In genomic region chr19:53467138-53467502, GRCh38 we compare ENCODE assay signal across 8 cellular contexts. TPM values are rescaled to one million over a fixed set of nuclear protein-coding genes. Genes with fewer than 3 reads are reported as not detected.
DNase-seq lines count a peak whose midpoint lies in the region; ATAC-seq and TF ChIP-seq lines count a peak whose summit lies in the region.

No MANE protein-coding gene starts in this region.

- ATAC-seq in GM18517 (IDR thresholded peaks at IDR 0.05; ENCODE audit: unreplicated experiment) (peak; percentile 16), HG03354 (IDR thresholded peaks at IDR 0.05; ENCODE audit: poor library complexity, severe bottlenecking, unreplicated experiment) (peak; percentile 30), left lobe of liver (peak; percentile 7)

- no peak for TF ChIP-seq POLR2A in testis (IDR thresholded peaks at IDR 0.05)

- peaks cover 5% of the 10 kb centered on the region for H3K4me1 ChIP-seq in testis

- no peaks in the 10 kb centered on the region for H3K27me3 ChIP-seq in testis

- no peaks in the 10 kb centered on the region for H3K36me3 ChIP-seq in testis (ENCODE audit: low read depth, missing control alignments)

- no peaks in the 10 kb centered on the region for H3K9me3 ChIP-seq in testis

- H3K27ac ChIP-seq in testis, result no peak overlapping the region

- WGBS in testis, 2 donors, result 0 to 1% methylated on average over 18 of the region's 18 CpGs

- no peak for TF ChIP-seq CTCF in astrocyte of the cerebellum (IDR thresholded peaks at IDR 0.05; ENCODE audit: low read depth, low read length, missing control alignments)
- TF ChIP-seq CTCF in testis (IDR thresholded peaks at IDR 0.05), result no peak

- intact Hi-C loops in testis (cut with DNase I; ENCODE audit: low total_unique reads), result no loop called here

- H3K4me3 ChIP-seq in astrocyte of the cerebellum (ENCODE audit: low read depth, low read length) (peak overlapping the region; percentile 64), testis (peak overlapping the region; percentile 72 to 77)

- DNase-seq in astrocyte of the cerebellum (ENCODE audit: low read depth), result no peak
- peak; percentile 45 for DNase-seq in left lobe of liver (ENCODE audit: low spot score)
- peak; percentile 28 for DNase-seq in testis
- DNase-seq in kidney tubule cell (ENCODE audit: low spot score), result no peak
- no peak for DNase-seq in medulla oblongata (ENCODE audit: extremely low spot score)
- no peak for DNase-seq in NCI-H345 treated with DMSO at 0.1 percent for 48 hours (lab: John Stamatoyannopoulos, UW; ENCODE audit: unreplicated experiment)

- in situ Hi-C loops in astrocyte of the cerebellum (cut with HindIII; ENCODE audit: low sequenced_read_pairs), result no loop called here

RNA-seq across cellular contexts. Expression of gene ZNF813, which starts 0.4 kb away (rescaled TPM):
- total RNA-seq in left lobe of liver (0.70 TPM), testis (1 to 10 TPM; 4.6 to 4.8 TPM)
- polyA plus RNA-seq in testis (ENCODE audit: insufficient read depth, low read depth, low replicate concordance), result 2.0 TPM

RNA-seq across cellular contexts. Expression of gene ZNF761, which starts 35.3 kb away (rescaled TPM):
- total RNA-seq in left lobe of liver, result 2.9 TPM
- 10 to 100 TPM; 11.2 to 15.9 TPM for total RNA-seq in testis
- polyA plus RNA-seq in testis (ENCODE audit: insufficient read depth, low read depth, low replicate concordance), result 6.4 TPM

Comparison
In these comparisons a context has a peak if more than half of its experiments do, and no peak if none do; other contexts are left out.
1. DNase-seq: peak in left lobe of liver (single experiment) and testis (single experiment); none in astrocyte of the cerebellum (single experiment), kidney tubule cell (single experiment), medulla oblongata (single experiment) and NCI-H345 treated with DMSO at 0.1 percent for 48 hours (single experiment).
2. Peak in every context shown above with its lines, with median percentiles within 50 percentile points of each other: ATAC-seq.